9 cellular contexts compared by ENCODE assay signal in genomic region chr5:1503301-1504243, GRCh38. TPM values are rescaled to one million over a fixed set of nuclear protein-coding genes. Genes with fewer than 3 reads are reported as not detected.
A peak's percentile ranks its signal among the peaks of the same experiment; 100 is the strongest.
DNase-seq lines count a peak whose midpoint lies in the region; ATAC-seq and FAIRE-seq lines count a peak whose summit lies in the region.
"Had no signal": no experiment of that assay in that cellular context is flagged by ENCODE, and none has a peak within 500 bp of the region (broad histone marks: within the 10 kb centered on the region; RNA-seq: fewer than 3 reads in every experiment).

No MANE protein-coding gene starts in this region.

- H3K27me3 ChIP-seq in mesenchymal stem cell (ENCODE audit: control insufficient read depth in 1 of 2, insufficient read depth in 1 of 2, low read length in 2 of 2): no peaks in the 10 kb centered on the region

- no peaks in the 10 kb centered on the region for H3K9me3 ChIP-seq in mesenchymal stem cell (ENCODE audit: control insufficient read depth, low read length)

- H3K4me1 Mint-ChIP-seq in activated naive CD8-positive, alpha-beta T cell (ENCODE audit: low read depth): peaks cover 18% of the 10 kb centered on the region
- H3K4me1 Mint-ChIP-seq in activated naive CD4-positive, alpha-beta T cell treated with anti-CD3 and anti-CD28 coated beads for 36 hours (ENCODE audit: low read depth): peaks cover 25% of the 10 kb centered on the region

- CTCF ChIA-PET in activated naive CD4-positive, alpha-beta T cell treated with anti-CD3 and anti-CD28 coated beads for 36 hours (lab: Charles Lee): interaction anchor here (0.7 to 1.9 kb wide), 3 partner anchors 11 to 142 kb away, joined by 3 to 7 read pairs (median 3); no protein-coding TSS in a partner anchor

- no peaks in the 10 kb centered on the region for H3K36me3 Mint-ChIP-seq in activated naive CD8-positive, alpha-beta T cell
- H3K36me3 Mint-ChIP-seq in activated naive CD4-positive, alpha-beta T cell treated with anti-CD3 and anti-CD28 coated beads for 36 hours (ENCODE audit: low read depth): peaks cover 11% of the 10 kb centered on the region

- H2AK5ac ChIP-seq in mesenchymal stem cell (ENCODE audit: low read length, severe bottlenecking): no peak overlapping the region

- FAIRE-seq in GM18507 (lab: Jason Lieb, UNC): peak; percentile 73
- FAIRE-seq: bronchial epithelial cell had no signal

- WGBS in mesenchymal stem cell: 96% methylated on average over 19 of the region's 20 CpGs

- no peak overlapping the region for H2BK120ac ChIP-seq in mesenchymal stem cell (ENCODE audit: low read depth, low read length)

- H2BK12ac ChIP-seq in mesenchymal stem cell (ENCODE audit: low read length in 2 of 2): no peak overlapping the region

- intact Hi-C loops in activated naive CD4-positive, alpha-beta T cell treated with anti-CD3 and anti-CD28 coated beads for 36 hours (cut with micrococcal nuclease): no loop called here

- no peak overlapping the region for H2AFZ ChIP-seq in mesenchymal stem cell (ENCODE audit: low read depth, low read length)

- peak; percentile 28 for ATAC-seq in HG03025 (IDR thresholded peaks at IDR 0.05; ENCODE audit: low FRiP score, unreplicated experiment)
- no peak for ATAC-seq in HG03520 (IDR thresholded peaks at IDR 0.05; ENCODE audit: unreplicated experiment)

- H3K27ac Mint-ChIP-seq in activated naive CD8-positive, alpha-beta T cell: peak overlapping the region; percentile 18
- no peak overlapping the region for H3K27ac Mint-ChIP-seq in activated naive CD4-positive, alpha-beta T cell treated with anti-CD3 and anti-CD28 coated beads for 36 hours

- H3K18ac ChIP-seq in mesenchymal stem cell (ENCODE audit: low read depth in 1 of 2, low read length in 2 of 2): no peak overlapping the region

- H3K27ac ChIP-seq in mesenchymal stem cell (ENCODE audit: low read length, poor library complexity, severe bottlenecking): no peak overlapping the region

- H3K9ac ChIP-seq in mesenchymal stem cell (ENCODE audit: low read length): peak overlapping the region; percentile 1

- H4K91ac ChIP-seq in mesenchymal stem cell (ENCODE audit: low read length): no peak overlapping the region

- peak overlapping the region; percentile 11 for H3K4me3 Mint-ChIP-seq in activated naive CD8-positive, alpha-beta T cell
- H3K4me3 Mint-ChIP-seq in activated naive CD4-positive, alpha-beta T cell treated with anti-CD3 and anti-CD28 coated beads for 36 hours: no peak overlapping the region

- DNase-seq in GM18507 (ENCODE audit: extremely low spot score, insufficient read length, low read depth) (no peak), mesenchymal stem cell (no peak), NCI-H1930 (lab: John Stamatoyannopoulos, UW) (no peak), middle frontal gyrus (ENCODE audit: extremely low spot score, low spot score) (no peak)
- DNase-seq in activated naive CD4-positive, alpha-beta T cell treated with anti-CD3 and anti-CD28 coated beads for 36 hours: no peak

- peaks cover 20 to 59% of the 10 kb centered on the region in 2 experiments for H3K36me3 ChIP-seq in mesenchymal stem cell (ENCODE audit: control insufficient read depth in 1 of 2, insufficient read depth in 2 of 2, low read depth in 1 of 2, low read length in 2 of 2)

- peaks cover 11% of the 10 kb centered on the region for H3K4me1 ChIP-seq in mesenchymal stem cell (ENCODE audit: control insufficient read depth, insufficient read depth, low read depth, low read length)

- H3K9me3 Mint-ChIP-seq in activated naive CD8-positive, alpha-beta T cell (ENCODE audit: low read depth): no peaks in the 10 kb centered on the region
- H3K9me3 Mint-ChIP-seq in activated naive CD4-positive, alpha-beta T cell treated with anti-CD3 and anti-CD28 coated beads for 36 hours: no peaks in the 10 kb centered on the region

- H3K4ac ChIP-seq in mesenchymal stem cell (ENCODE audit: low read depth in 1 of 2, low read length in 2 of 2): no peak overlapping the region

- no peak overlapping the region for H3K4me2 ChIP-seq in mesenchymal stem cell (ENCODE audit: low read length, poor library complexity, severe bottlenecking)

- H3K14ac ChIP-seq in mesenchymal stem cell (ENCODE audit: low read length in 2 of 2): no peak overlapping the region

- H3K4me3 ChIP-seq in mesenchymal stem cell (ENCODE audit: insufficient read depth in 1 of 2, low read depth in 1 of 2, low read length in 2 of 2): peak overlapping the region in 1 of 2 experiments; percentile 23

- no peak overlapping the region for H4K8ac ChIP-seq in mesenchymal stem cell (ENCODE audit: low read length)

- H3K23ac ChIP-seq in mesenchymal stem cell (ENCODE audit: low read length in 2 of 2): no peak overlapping the region

- no peaks in the 10 kb centered on the region for H3K27me3 Mint-ChIP-seq in activated naive CD8-positive, alpha-beta T cell
- H3K27me3 Mint-ChIP-seq in activated naive CD4-positive, alpha-beta T cell treated with anti-CD3 and anti-CD28 coated beads for 36 hours (ENCODE audit: low read depth): no peaks in the 10 kb centered on the region

- H3K79me1 ChIP-seq in mesenchymal stem cell (replicated peaks; ENCODE audit: low read length, poor library complexity, severe bottlenecking): peaks cover 59% of the 10 kb centered on the region

- H2BK15ac ChIP-seq in mesenchymal stem cell (ENCODE audit: low read depth, poor library complexity, severe bottlenecking): no peak overlapping the region

- H2BK5ac ChIP-seq in mesenchymal stem cell (ENCODE audit: low read depth, low read length, poor library complexity, severe bottlenecking): no peak overlapping the region

RNA-seq across cellular contexts. Expression of gene LPCAT1, which starts 20.2 kb away (rescaled TPM):
- 32.9 TPM for polyA plus RNA-seq in mesenchymal stem cell (2013, experiment 1 of 2)
- polyA plus RNA-seq in mesenchymal stem cell (2013, experiment 2 of 2): 33.5 TPM
- 10 to 100 TPM; 31.2 to 34.1 TPM for total RNA-seq in activated naive CD4-positive, alpha-beta T cell treated with anti-CD3 and anti-CD28 coated beads for 36 hours

RNA-seq across cellular contexts. Expression of gene SLC6A3, which starts 58.3 kb away (rescaled TPM):
- not detected for polyA plus RNA-seq in mesenchymal stem cell (2013, experiment 1 of 2)
- not detected for polyA plus RNA-seq in mesenchymal stem cell (2013, experiment 2 of 2)
- not detected for total RNA-seq in activated naive CD4-positive, alpha-beta T cell treated with anti-CD3 and anti-CD28 coated beads for 36 hours
- total RNA-seq: bronchial epithelial cell had no signal
